Comparison of ENCODE assay signal across 8 cellular contexts in genomic region chr10:80662429-80663211, GRCh38.
DNase-seq lines count a peak whose midpoint lies in the region; ATAC-seq and TF ChIP-seq lines count a peak whose summit lies in the region.

No MANE protein-coding gene starts in this region.

- H3K4me1 Mint-ChIP-seq in activated B cell treated with CpG ODN at 0.5 μM for 24 hours: peaks cover 2% of the 10 kb centered on the region

- peaks cover 21% of the 10 kb centered on the region for H3K27me3 Mint-ChIP-seq in activated B cell treated with CpG ODN at 0.5 μM for 24 hours

- no peak overlapping the region for H3K4me3 Mint-ChIP-seq in activated B cell treated with CpG ODN at 0.5 μM for 24 hours

- TF ChIP-seq CTCF in activated B cell treated with CpG ODN at 0.5 μM for 24 hours (IDR thresholded peaks at IDR 0.05): peak; percentile 97

- no peak overlapping the region for H3K27ac Mint-ChIP-seq in activated B cell treated with CpG ODN at 0.5 μM for 24 hours

- ATAC-seq in HG02798 (IDR thresholded peaks at IDR 0.05; ENCODE audit: poor library complexity, unreplicated experiment) (peak; percentile 83), activated B cell treated with CpG ODN at 0.5 μM for 24 hours (ENCODE audit: low read depth) (peak; percentile 71)

- intact Hi-C loops in activated B cell treated with CpG ODN at 0.5 μM for 24 hours (cut with micrococcal nuclease): loop anchor here (2.0 to 10.0 kb wide), 5 partner anchors 65 to 352 kb away; partner anchors contain the start of genes PRXL2A and SH2D4B

- CTCF ChIA-PET in activated B cell treated with CpG ODN at 0.5 μM for 24 hours (lab: Charles Lee): interaction anchor here (0.6 to 3.2 kb wide), 11 partner anchors 9 to 261 kb away, joined by 3 to 14 read pairs (median 4); no protein-coding TSS in a partner anchor

- POLR2A ChIA-PET in activated B cell treated with CpG ODN at 0.5 μM for 24 hours (lab: Charles Lee): no interaction called here

- H3K9me3 Mint-ChIP-seq in activated B cell treated with CpG ODN at 0.5 μM for 24 hours: no peaks in the 10 kb centered on the region

- peak; percentile 5 for DNase-seq in NCI-H2029 treated with DMSO at 0.1 percent for 48 hours (lab: John Stamatoyannopoulos, UW)
- DNase-seq in NCI-H2029 (lab: John Stamatoyannopoulos, UW): no peak
- DNase-seq in NCI-H1694 (lab: John Stamatoyannopoulos, UW): peak; percentile 53
- DNase-seq in activated B cell treated with CpG ODN at 0.5 μM for 24 hours: peak; percentile 58
- peak in 60 of 61 donors; percentile 4 to 93 (median 65) for DNase-seq in caudate nucleus (lab: John Stamatoyannopoulos, UW)
- DNase-seq in iris pigment epithelial cell (ENCODE audit: low read depth): peak; percentile 72
- peak; percentile 71 for DNase-seq in stimulated activated CD4-positive, alpha-beta T cell treated with anti-CD3 and anti-CD28 coated beads, Interleukin-12 subunit alpha, Interleukin-12 subunit beta, amount 100 ng/mL, for 4 hours

- no peak overlapping the region for H3K27ac ChIP-seq in caudate nucleus (ENCODE audit: low read depth, low read length)

- H3K36me3 Mint-ChIP-seq in activated B cell treated with CpG ODN at 0.5 μM for 24 hours (ENCODE audit: low read depth): no peaks in the 10 kb centered on the region
